In genomic region chr3:59992578-59992977, GRCh38 we compare ENCODE assay signal across 22 cellular contexts.
DNase-seq lines count a peak whose midpoint lies in the region; ATAC-seq lines count a peak whose summit lies in the region.
"Had no signal": no experiment of that assay in that cellular context is flagged by ENCODE, and none has a peak within 500 bp of the region (broad histone marks: within the 10 kb centered on the region; RNA-seq: fewer than 3 reads in every experiment).

No MANE protein-coding gene starts in this region.

- intact Hi-C loops in head of caudate nucleus (cut with DNase I): no loop called here

- peaks cover 3% of the 10 kb centered on the region for H3K4me1 ChIP-seq in CD4-positive, CD25-positive, alpha-beta regulatory T cell (ENCODE audit: control insufficient read depth, insufficient read depth, low read length, poor library complexity, severe bottlenecking)
- H3K4me1 ChIP-seq: stomach had no signal

- no peak overlapping the region for H3K27ac ChIP-seq in CD4-positive, CD25-positive, alpha-beta regulatory T cell (ENCODE audit: insufficient read depth, low read length, poor library complexity, severe bottlenecking)
- H3K27ac ChIP-seq: hepatocyte, stomach had no signal

- H3K9me3 ChIP-seq in CD4-positive, CD25-positive, alpha-beta regulatory T cell (ENCODE audit: control insufficient read depth in 2 of 2, low read length in 2 of 2): no peaks in the 10 kb centered on the region
- H3K9me3 ChIP-seq: stomach had no signal

- H3K27me3 ChIP-seq in CD4-positive, CD25-positive, alpha-beta regulatory T cell (ENCODE audit: control insufficient read depth, insufficient read depth, low read length): no peaks in the 10 kb centered on the region
- H3K27me3 ChIP-seq: hepatocyte, stomach had no signal

- H3K27me3 Mint-ChIP-seq in CD4-positive, CD25-positive, alpha-beta regulatory T cell: peaks cover 5% of the 10 kb centered on the region
- no peaks in the 10 kb centered on the region for H3K27me3 Mint-ChIP-seq in T-helper 2 cell treated with Interferon-gamma antibody and Interleukin-4, amounts not matched to agents 5 μg/mL and 100 μg/mL, for 36 hours (ENCODE audit: low read depth)
- H3K27me3 Mint-ChIP-seq: natural killer cell treated with Interleukin-12 subunit alpha and Interleukin-12 subunit beta and Interleukin-15 and Interleukin-18, amount 100 ng/mL, for 72 hours had no signal

- H3K36me3 ChIP-seq in CD4-positive, CD25-positive, alpha-beta regulatory T cell (ENCODE audit: control insufficient read depth, insufficient read depth, low read length): no peaks in the 10 kb centered on the region
- H3K36me3 ChIP-seq: stomach had no signal

- H3K4me3 ChIP-seq in CD4-positive, CD25-positive, alpha-beta regulatory T cell (ENCODE audit: low read depth, low read length): no peak overlapping the region
- H3K4me3 ChIP-seq: GM23338, hepatocyte, stomach had no signal

- ATAC-seq in CD4-positive, CD25-positive, alpha-beta regulatory T cell (ENCODE audit: low read depth in 2 of 2): no peak
- ATAC-seq: GM23338; HepG2; left colon; natural killer cell treated with Interleukin-12 subunit alpha and Interleukin-12 subunit beta and Interleukin-15 and Interleukin-18, amount 100 ng/mL, for 72 hours; Panc1; SK-N-SH treated with all-trans-retinoic acid at 6 μM for 48 hours had no signal

- H3K4me3 Mint-ChIP-seq in CD4-positive, CD25-positive, alpha-beta regulatory T cell: no peak overlapping the region
- H3K4me3 Mint-ChIP-seq in T-helper 2 cell treated with Interferon-gamma antibody and Interleukin-4, amounts not matched to agents 5 μg/mL and 100 μg/mL, for 36 hours: no peak overlapping the region
- H3K4me3 Mint-ChIP-seq: GM23338; natural killer cell treated with Interleukin-12 subunit alpha and Interleukin-12 subunit beta and Interleukin-15 and Interleukin-18, amount 100 ng/mL, for 72 hours had no signal

- DNase-seq in activated CD4-positive, alpha-beta T cell treated with anti-CD3 and anti-CD28 coated beads for 48 hours: peak; percentile 55
- no peak for DNase-seq in activated CD4-positive, alpha-beta T cell treated with anti-CD3 and anti-CD28 coated beads for 4 hours
- DNase-seq in CD4-positive, CD25-positive, alpha-beta regulatory T cell: peak in 1 of 3 donors; percentile 27
- peak; percentile 27 for DNase-seq in T-helper 2 cell treated with Interferon-gamma antibody and Interleukin-4, amounts not matched to agents 5 μg/mL and 100 μg/mL, for 36 hours (ENCODE audit: low spot score)
- DNase-seq in head of caudate nucleus (peak in 34 of 42 donors; percentile 5 to 79 (median 32)), SKM-1 (lab: John Stamatoyannopoulos, UW; ENCODE audit: unreplicated experiment) (no peak), activated gamma-delta T cell treated with Interleukin-2 at 50 U/mL for 16 hours (no peak), DMS153 (lab: John Stamatoyannopoulos, UW) (no peak)
- DNase-seq: activated CD4-positive, alpha-beta T cell treated with anti-CD3 and anti-CD28 coated beads, Interleukin-2, amount 50 U/mL, for 1 hour; aorta; Karpas-422; left colon; NCI-H2107; NCI-H345; Right ventricle myocardium superior; stomach had no signal

- peak overlapping the region in 2 of 3 donors; percentile 3 to 32 for H3K27ac Mint-ChIP-seq in CD4-positive, CD25-positive, alpha-beta regulatory T cell
- no peak overlapping the region for H3K27ac Mint-ChIP-seq in T-helper 2 cell treated with Interferon-gamma antibody and Interleukin-4, amounts not matched to agents 5 μg/mL and 100 μg/mL, for 36 hours
- H3K27ac Mint-ChIP-seq: GM23338; natural killer cell treated with Interleukin-12 subunit alpha and Interleukin-12 subunit beta and Interleukin-15 and Interleukin-18, amount 100 ng/mL, for 72 hours had no signal

- no peaks in the 10 kb centered on the region for H3K9me3 Mint-ChIP-seq in CD4-positive, CD25-positive, alpha-beta regulatory T cell
- H3K9me3 Mint-ChIP-seq in T-helper 2 cell treated with Interferon-gamma antibody and Interleukin-4, amounts not matched to agents 5 μg/mL and 100 μg/mL, for 36 hours: no peaks in the 10 kb centered on the region
- H3K9me3 Mint-ChIP-seq: GM23338; natural killer cell treated with Interleukin-12 subunit alpha and Interleukin-12 subunit beta and Interleukin-15 and Interleukin-18, amount 100 ng/mL, for 72 hours had no signal

- peaks cover 8% of the 10 kb centered on the region for H3K36me3 Mint-ChIP-seq in CD4-positive, CD25-positive, alpha-beta regulatory T cell
- H3K36me3 Mint-ChIP-seq in T-helper 2 cell treated with Interferon-gamma antibody and Interleukin-4, amounts not matched to agents 5 μg/mL and 100 μg/mL, for 36 hours (ENCODE audit: low read depth): peaks cover 29% of the 10 kb centered on the region
- H3K36me3 Mint-ChIP-seq: natural killer cell treated with Interleukin-12 subunit alpha and Interleukin-12 subunit beta and Interleukin-15 and Interleukin-18, amount 100 ng/mL, for 72 hours had no signal

- H3K4me1 Mint-ChIP-seq in CD4-positive, CD25-positive, alpha-beta regulatory T cell: peaks cover 5 to 65% (median 29%) of the 10 kb centered on the region in 4 donors
- peaks cover 64% of the 10 kb centered on the region for H3K4me1 Mint-ChIP-seq in T-helper 2 cell treated with Interferon-gamma antibody and Interleukin-4, amounts not matched to agents 5 μg/mL and 100 μg/mL, for 36 hours (ENCODE audit: low read depth)

Comparison
In these comparisons a context has a peak if more than half of its experiments do, and no peak if none do; other contexts are left out.
1. DNase-seq: peak in activated CD4-positive, alpha-beta T cell treated with anti-CD3 and anti-CD28 coated beads for 48 hours (single experiment), T-helper 2 cell treated with Interferon-gamma antibody and Interleukin-4, amounts not matched to agents 5 μg/mL and 100 μg/mL, for 36 hours (single experiment) and head of caudate nucleus (34 of 42); none in activated CD4-positive, alpha-beta T cell treated with anti-CD3 and anti-CD28 coated beads for 4 hours (0 of 2), SKM-1 (single experiment), activated gamma-delta T cell treated with Interleukin-2 at 50 U/mL for 16 hours (single experiment) and DMS153 (single experiment).